ENCODE assay signal across 8 cellular contexts in genomic region chr19:16447015-16447384, GRCh38. TPM values are rescaled to one million over a fixed set of nuclear protein-coding genes. Genes with fewer than 3 reads are reported as not detected.
DNase-seq lines count a peak whose midpoint lies in the region; ATAC-seq lines count a peak whose summit lies in the region.

No MANE protein-coding gene starts in this region.

- no peak overlapping the region for H3K4me3 Mint-ChIP-seq in activated CD4-positive, alpha-beta T cell treated with anti-CD3 and anti-CD28 coated beads for 36 hours

- peak overlapping the region; percentile 76 for H3K27ac Mint-ChIP-seq in activated CD4-positive, alpha-beta T cell treated with anti-CD3 and anti-CD28 coated beads for 36 hours

- CTCF ChIA-PET in activated CD4-positive, alpha-beta T cell treated with anti-CD3 and anti-CD28 coated beads for 36 hours (lab: Charles Lee), result interaction anchor here (0.6 to 1.1 kb wide), 3 partner anchors 17 to 556 kb away, joined by 3 to 4 read pairs (median 3); no protein-coding TSS in a partner anchor

- ATAC-seq in activated CD4-positive, alpha-beta T cell treated with anti-CD3 and anti-CD28 coated beads for 36 hours, result peak; percentile 62
- ATAC-seq in HG03280 (IDR thresholded peaks at IDR 0.05; ENCODE audit: unreplicated experiment), result no peak

- peaks cover 2% of the 10 kb centered on the region for H3K9me3 Mint-ChIP-seq in activated CD4-positive, alpha-beta T cell treated with anti-CD3 and anti-CD28 coated beads for 36 hours (ENCODE audit: low read depth)

- H3K4me1 Mint-ChIP-seq in activated CD4-positive, alpha-beta T cell treated with anti-CD3 and anti-CD28 coated beads for 36 hours, result peaks cover 51% of the 10 kb centered on the region

- H3K36me3 Mint-ChIP-seq in activated CD4-positive, alpha-beta T cell treated with anti-CD3 and anti-CD28 coated beads for 36 hours (ENCODE audit: low read depth), result peaks cover 9% of the 10 kb centered on the region

- H3K27me3 Mint-ChIP-seq in activated CD4-positive, alpha-beta T cell treated with anti-CD3 and anti-CD28 coated beads for 36 hours, result no peaks in the 10 kb centered on the region

- POLR2A ChIA-PET in activated CD4-positive, alpha-beta T cell treated with anti-CD3 and anti-CD28 coated beads for 36 hours (lab: Charles Lee), result no interaction called here

- intact Hi-C loops in activated CD4-positive, alpha-beta T cell treated with anti-CD3 and anti-CD28 coated beads for 36 hours (cut with DNase I, micrococcal nuclease), result no loop called here

- DNase-seq in activated CD4-positive, alpha-beta T cell treated with anti-CD3 and anti-CD28 coated beads for 36 hours, result peak; percentile 71
- DNase-seq in activated CD4-positive, alpha-beta T cell treated with anti-CD3 and anti-CD28 coated beads for 4 hours, result no peak
- DNase-seq in NOMO-1 treated with dmso at 0.1 percent for 144 hours (lab: John Stamatoyannopoulos, UW; ENCODE audit: unreplicated experiment), result peak; percentile 87
- peak; percentile 97 for DNase-seq in amniotic epithelial cell (ENCODE audit: low read depth)
- peak; percentile 78 for DNase-seq in islet precursor cell
- DNase-seq in stimulated activated CD8-positive, alpha-beta memory T cell treated with anti-CD3 and anti-CD28 coated beads, Interleukin-7, amount 100 ng/mL, for 4 hours (ENCODE audit: low read depth in 2 of 2), result peak; percentile 22 to 47
- DNase-seq in cerebellum (ENCODE audit: low spot score), result no peak

RNA-seq across cellular contexts. Expression of gene EPS15L1, which starts 24.8 kb away (rescaled TPM):
- total RNA-seq in activated CD4-positive, alpha-beta T cell treated with anti-CD3 and anti-CD28 coated beads for 36 hours, result 10 to 100 TPM; 26.1 to 29.7 TPM
- 30.4 TPM for total RNA-seq in cerebellum

RNA-seq across cellular contexts. Expression of gene CALR3, which starts 49.0 kb away (rescaled TPM):
- not detected for total RNA-seq in activated CD4-positive, alpha-beta T cell treated with anti-CD3 and anti-CD28 coated beads for 36 hours
- not detected for total RNA-seq in cerebellum

RNA-seq across cellular contexts. Expression of gene C19orf44, which starts 49.2 kb away (rescaled TPM):
- total RNA-seq in activated CD4-positive, alpha-beta T cell treated with anti-CD3 and anti-CD28 coated beads for 36 hours, result 1 to 10 TPM; 2.9 to 4.0 TPM
- 5.6 TPM for total RNA-seq in cerebellum

Comparison
In these comparisons a context has a peak if more than half of its experiments do, and no peak if none do; other contexts are left out.
1. DNase-seq: peak in activated CD4-positive, alpha-beta T cell treated with anti-CD3 and anti-CD28 coated beads for 36 hours (single experiment), NOMO-1 treated with dmso at 0.1 percent for 144 hours (single experiment), amniotic epithelial cell (single experiment), islet precursor cell (single experiment) and stimulated activated CD8-positive, alpha-beta memory T cell treated with anti-CD3 and anti-CD28 coated beads, Interleukin-7, amount 100 ng/mL, for 4 hours (2 of 2); none in activated CD4-positive, alpha-beta T cell treated with anti-CD3 and anti-CD28 coated beads for 4 hours (0 of 2) and cerebellum (single experiment).